11 cellular contexts compared by ENCODE assay signal in the genomic region with DNA sequence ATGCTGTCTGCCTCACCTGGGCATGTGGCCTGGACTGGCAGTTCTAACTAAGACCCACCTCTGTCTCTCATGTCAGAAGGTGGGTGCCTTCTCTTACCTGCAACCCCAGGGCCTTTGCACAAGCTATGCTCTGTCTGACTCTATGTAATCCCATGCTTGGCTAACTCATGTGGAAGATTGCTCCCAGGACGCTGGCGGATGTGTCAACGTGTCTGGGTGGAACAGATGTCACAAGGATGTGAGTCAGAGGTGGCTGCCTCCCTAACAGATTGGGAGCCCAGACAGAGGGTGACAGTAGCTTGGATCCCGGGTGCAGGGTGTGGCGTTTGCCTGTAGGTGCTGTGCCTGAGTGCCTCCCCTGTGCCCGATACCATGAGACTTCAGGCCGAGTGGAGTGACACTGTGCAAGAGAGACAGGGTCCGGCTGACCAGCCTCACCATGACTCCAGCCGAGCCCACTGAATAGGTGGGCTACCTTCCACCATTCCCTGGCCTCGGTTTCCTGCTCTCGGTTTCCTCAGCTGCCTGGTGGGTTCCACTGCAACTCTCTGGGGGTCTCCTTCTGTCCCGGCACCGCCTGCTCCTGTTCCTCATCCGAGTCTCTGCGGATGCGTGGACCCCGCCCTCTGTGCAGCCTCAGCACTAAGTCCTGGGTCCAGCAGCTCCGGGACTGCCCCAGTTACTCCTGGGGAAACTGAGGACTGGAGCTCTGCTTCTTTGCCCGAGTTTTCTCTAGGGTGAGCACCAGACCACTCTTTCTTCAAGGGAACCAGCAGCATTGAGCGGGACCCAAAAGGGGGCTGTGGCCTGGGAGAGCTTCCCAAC. TPM values are rescaled to one million over a fixed set of nuclear protein-coding genes. Genes with fewer than 3 reads are reported as not detected.
DNase-seq lines count a peak whose midpoint lies in the region; ATAC-seq and TF ChIP-seq lines count a peak whose summit lies in the region.
"Had no signal": no experiment of that assay in that cellular context is flagged by ENCODE, and none has a peak within 500 bp of the region (broad histone marks: within the 10 kb centered on the region; RNA-seq: fewer than 3 reads in every experiment).

No MANE protein-coding gene starts in this region.

- no peak for ATAC-seq in RWPE2 (ENCODE audit: low read depth)
- no peak for ATAC-seq in left ventricle myocardium superior

- H3K9me3 ChIP-seq in HUES6 (ENCODE audit: control insufficient read depth, insufficient read depth, low read depth, low read length), result no peaks in the 10 kb centered on the region
- no peaks in the 10 kb centered on the region for H3K9me3 ChIP-seq in RWPE2 (ENCODE audit: severe bottlenecking)
- H3K9me3 ChIP-seq in subcutaneous abdominal adipose tissue (ENCODE audit: control insufficient read depth in 5 of 5, low read length in 5 of 5), result no peaks in the 10 kb centered on the region
- H3K9me3 ChIP-seq: SJSA1 had no signal

- no peak overlapping the region for H3K4me3 ChIP-seq in HUES6 (ENCODE audit: low read depth, low read length)
- H3K4me3 ChIP-seq in RWPE2 (ENCODE audit: severe bottlenecking), result no peak overlapping the region
- H3K4me3 ChIP-seq in subcutaneous abdominal adipose tissue (ENCODE audit: low read depth in 1 of 5, low read length in 5 of 5), result peak overlapping the region in 1 of 5 donors; percentile 23
- H3K4me3 ChIP-seq: SJSA1 had no signal

- H3K9ac ChIP-seq in HUES6 (ENCODE audit: low read length) (no peak overlapping the region), subcutaneous abdominal adipose tissue (ENCODE audit: low read length in 5 of 5) (peak overlapping the region in 2 of 5 donors; percentile 10)

- TF ChIP-seq CTCF in RWPE2 (IDR thresholded peaks at IDR 0.05; ENCODE audit: poor library complexity, severe bottlenecking), result no peak

- DNase-seq in RWPE2 (ENCODE audit: low spot score), result peak; percentile 59
- peak; percentile 46 for DNase-seq in left ventricle myocardium superior
- no peak for DNase-seq in NCI-H446 treated with DMSO at 0.1 percent for 48 hours (lab: John Stamatoyannopoulos, UW)
- DNase-seq in activated naive CD4-positive, alpha-beta T cell (lab: John Stamatoyannopoulos, UW), result no peak
- DNase-seq in cerebellar cortex (ENCODE audit: low spot score), result no peak
- DNase-seq: activated CD4-positive, alpha-beta T cell treated with anti-CD3 and anti-CD28 coated beads for 48 hours; effector memory CD4-positive, alpha-beta T cell; NCI-H187 treated with DMSO at 0.1 percent for 48 hours had no signal

- H3K4me1 ChIP-seq in HUES6 (ENCODE audit: control insufficient read depth, insufficient read depth, low read length) (peaks cover 23% of the 10 kb centered on the region), RWPE2 (ENCODE audit: insufficient read depth, poor library complexity, severe bottlenecking) (peaks cover 45% of the 10 kb centered on the region), subcutaneous abdominal adipose tissue (ENCODE audit: control insufficient read depth in 5 of 5, insufficient read depth in 5 of 5, low read length in 5 of 5) (peaks cover 28 to 94% (median 86%) of the 10 kb centered on the region in 5 donors)

- H3K27me3 ChIP-seq in HUES6 (ENCODE audit: control insufficient read depth, insufficient read depth, low read length) (no peaks in the 10 kb centered on the region), RWPE2 (ENCODE audit: insufficient read depth, poor library complexity, severe bottlenecking) (no peaks in the 10 kb centered on the region), subcutaneous abdominal adipose tissue (ENCODE audit: control insufficient read depth in 5 of 5, insufficient read depth in 4 of 5, low read length in 5 of 5) (no peaks in the 10 kb centered on the region)
- H3K27me3 ChIP-seq: SJSA1 had no signal

- H3K27ac ChIP-seq in HUES6 (ENCODE audit: low read depth, low read length), result peak overlapping the region; percentile 48; the same call in 1 of the 2 replicates
- H3K27ac ChIP-seq in RWPE2 (ENCODE audit: poor library complexity, severe bottlenecking), result no peak overlapping the region
- peak overlapping the region; percentile 16 for H3K27ac ChIP-seq in subcutaneous abdominal adipose tissue (ENCODE audit: low read depth, low read length)
- H3K27ac ChIP-seq: SJSA1 had no signal

- intact Hi-C loops in left ventricle myocardium superior (cut with micrococcal nuclease), result no loop called here

- no peaks in the 10 kb centered on the region for H3K36me3 ChIP-seq in HUES6 (ENCODE audit: control insufficient read depth, insufficient read depth, low read length)
- peaks cover 24% of the 10 kb centered on the region for H3K36me3 ChIP-seq in RWPE2 (ENCODE audit: low read depth)
- H3K36me3 ChIP-seq in subcutaneous abdominal adipose tissue (ENCODE audit: control insufficient read depth in 5 of 5, insufficient read depth in 5 of 5, low read length in 5 of 5), result no peaks in the 10 kb centered on the region
- H3K36me3 ChIP-seq: SJSA1 had no signal

RNA-seq across cellular contexts. Expression of a gene that starts 11.0 kb away (rescaled TPM):
- 25.6 TPM for total RNA-seq in left ventricle myocardium superior

RNA-seq across cellular contexts. Expression of a gene that starts 39.8 kb away (rescaled TPM):
- 228 TPM for total RNA-seq in left ventricle myocardium superior

RNA-seq across cellular contexts. Expression of a gene that starts 47.7 kb away (rescaled TPM):
- total RNA-seq in left ventricle myocardium superior, result 24.0 TPM

Comparison
In these comparisons a context has a peak if more than half of its experiments do, and no peak if none do; other contexts are left out.
1. DNase-seq: peak in RWPE2 (single experiment) and left ventricle myocardium superior (single experiment); none in NCI-H446 treated with DMSO at 0.1 percent for 48 hours (single experiment), activated naive CD4-positive, alpha-beta T cell (0 of 4) and cerebellar cortex (single experiment).